ENCODE assay signal across 10 cellular contexts in the genomic region with DNA sequence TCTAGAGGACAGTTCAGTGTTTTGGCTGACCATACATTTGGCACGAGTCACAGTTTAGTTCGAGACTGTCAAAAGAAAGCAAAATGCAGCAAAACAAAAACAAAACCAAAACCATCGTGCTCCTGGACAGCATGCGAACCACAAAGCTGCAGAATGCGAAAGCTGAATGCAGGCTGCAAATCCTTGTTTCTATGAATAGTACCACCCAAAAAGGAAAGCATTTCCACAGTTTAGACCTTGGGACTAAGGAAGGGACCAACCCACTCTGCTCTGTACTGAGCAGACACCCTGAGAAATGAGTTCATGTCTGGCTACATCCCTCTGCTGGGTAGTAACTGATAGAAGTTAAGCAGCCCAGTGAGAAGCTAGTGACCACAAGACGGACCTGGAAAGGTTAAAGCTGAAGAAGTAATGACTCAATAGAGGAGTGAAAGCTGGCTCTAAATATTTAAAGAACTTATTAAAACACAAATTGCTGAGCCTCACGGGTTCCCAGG. TPM values are rescaled to one million over a fixed set of nuclear protein-coding genes. Genes with fewer than 3 reads are reported as not detected.
DNase-seq lines count a peak whose midpoint lies in the region; ATAC-seq, FAIRE-seq and TF ChIP-seq lines count a peak whose summit lies in the region.
"Had no signal": no experiment of that assay in that cellular context is flagged by ENCODE, and none has a peak within 500 bp of the region (broad histone marks: within the 10 kb centered on the region; RNA-seq: fewer than 3 reads in every experiment).

No MANE protein-coding gene starts in this region.

- CTCF ChIA-PET in activated CD4-positive, alpha-beta T cell treated with anti-CD3 and anti-CD28 coated beads, Interleukin-2, amount 10 ng/mL, durations not matched to agents 7 days and 5 days (lab: Charles Lee) = interaction anchor here (0.7 to 1.5 kb wide), 3 partner anchors 12 to 190 kb away, joined by 3 read pairs; no protein-coding TSS in a partner anchor

- H3K9me2 ChIP-seq in GM23338 (ENCODE audit: insufficient read depth) = no peaks in the 10 kb centered on the region

- H3K79me2 ChIP-seq in GM23338 (replicated peaks; ENCODE audit: insufficient read depth) = peaks cover 35% of the 10 kb centered on the region

- peak overlapping the region; percentile 63 to 68 for H3K27ac ChIP-seq in coronary artery
- H3K27ac ChIP-seq in temporal lobe (ENCODE audit: low read depth, low read length) = peak overlapping the region; percentile 1
- no peak overlapping the region for H3K27ac ChIP-seq in GM23338 (ENCODE audit: low read depth)

- H3K4me1 ChIP-seq in GM23338 (ENCODE audit: insufficient read depth) = peaks cover 17% of the 10 kb centered on the region

- H3K4me3 Mint-ChIP-seq in activated CD4-positive, alpha-beta T cell treated with anti-CD3 and anti-CD28 coated beads, Interleukin-2, amount 10 ng/mL, durations not matched to agents 7 days and 5 days = peak overlapping the region; percentile 40
- H3K4me3 Mint-ChIP-seq in GM23338 = no peak overlapping the region

- H3K9me3 Mint-ChIP-seq in activated CD4-positive, alpha-beta T cell treated with anti-CD3 and anti-CD28 coated beads, Interleukin-2, amount 10 ng/mL, durations not matched to agents 7 days and 5 days = peaks cover 10% of the 10 kb centered on the region
- H3K9me3 Mint-ChIP-seq in GM23338 = no peaks in the 10 kb centered on the region

- H3K36me3 ChIP-seq in GM23338 (ENCODE audit: insufficient read depth) = no peaks in the 10 kb centered on the region

- H3K4me3 ChIP-seq in coronary artery (peak overlapping the region; percentile 23), GM23338 (no peak overlapping the region)

- peak; percentile 24 for DNase-seq in activated CD4-positive, alpha-beta T cell treated with anti-CD3 and anti-CD28 coated beads, Interleukin-2, amount 10 ng/mL, durations not matched to agents 7 days and 5 days
- DNase-seq in activated CD4-positive, alpha-beta T cell treated with anti-CD3 and anti-CD28 coated beads for 4 hours = no peak
- no peak for DNase-seq in coronary artery (ENCODE audit: low spot score)
- no peak for DNase-seq in D721Med (ENCODE audit: insufficient read length, low spot score)
- DNase-seq in stimulated activated CD4-positive, alpha-beta T cell treated with anti-CD3 and anti-CD28 coated beads, Interleukin-12 subunit alpha, Interleukin-12 subunit beta, amount 100 ng/mL, for 4 hours = no peak
- DNase-seq in GM23338 (ENCODE audit: low spot score) = no peak
- DNase-seq: amygdala, NCI-H510A treated with DMSO at 0.1 percent for 48 hours had no signal

- H3K36me3 Mint-ChIP-seq in activated CD4-positive, alpha-beta T cell treated with anti-CD3 and anti-CD28 coated beads, Interleukin-2, amount 10 ng/mL, durations not matched to agents 7 days and 5 days (ENCODE audit: low read depth) = peaks cover 23% of the 10 kb centered on the region
- peaks cover under 1% of the 10 kb centered on the region for H3K36me3 Mint-ChIP-seq in GM23338 (ENCODE audit: low read depth)

- ATAC-seq in HG03175 (IDR thresholded peaks at IDR 0.05; ENCODE audit: unreplicated experiment) = peak; percentile 44
- no peak for ATAC-seq in GM23338

- no peaks in the 10 kb centered on the region for H3F3A ChIP-seq in GM23338 (replicated peaks; ENCODE audit: low read depth)

- H3K27me3 Mint-ChIP-seq in activated CD4-positive, alpha-beta T cell treated with anti-CD3 and anti-CD28 coated beads, Interleukin-2, amount 10 ng/mL, durations not matched to agents 7 days and 5 days = peaks cover under 1% of the 10 kb centered on the region
- peaks cover 20% of the 10 kb centered on the region for H3K27me3 Mint-ChIP-seq in GM23338 (ENCODE audit: insufficient read depth, low read depth, poor library complexity)

- no peaks in the 10 kb centered on the region for H4K20me1 ChIP-seq in GM23338 (replicated peaks; ENCODE audit: insufficient read depth)

- no peak for FAIRE-seq in D721Med (lab: Jason Lieb, UNC)

- H3K27me3 ChIP-seq in GM23338 (ENCODE audit: insufficient read depth) = peaks cover 24% of the 10 kb centered on the region

- TF ChIP-seq CTCF in coronary artery (IDR thresholded peaks at IDR 0.05) = no peak
- no peak for TF ChIP-seq CTCF in D721Med (IDR thresholded peaks at IDR 0.05; ENCODE audit: insufficient read depth, missing control alignments)
- no peak for TF ChIP-seq CTCF in GM23338 (conservative IDR thresholded peaks at IDR 0.05; ENCODE audit: low read depth in 2 of 2)

- no peak overlapping the region for H2AFZ ChIP-seq in GM23338

- H3K4me2 ChIP-seq in GM23338 = no peak overlapping the region

- POLR2A ChIA-PET in activated CD4-positive, alpha-beta T cell treated with anti-CD3 and anti-CD28 coated beads, Interleukin-2, amount 10 ng/mL, durations not matched to agents 7 days and 5 days (lab: Charles Lee) = interaction anchor here (0.5 to 0.6 kb wide), 3 partner anchors 9 to 1101 kb away, joined by 3 to 8 read pairs (median 4); no protein-coding TSS in a partner anchor

- peaks cover 70% of the 10 kb centered on the region for H3K4me1 Mint-ChIP-seq in activated CD4-positive, alpha-beta T cell treated with anti-CD3 and anti-CD28 coated beads, Interleukin-2, amount 10 ng/mL, durations not matched to agents 7 days and 5 days
- peaks cover 34% of the 10 kb centered on the region for H3K4me1 Mint-ChIP-seq in GM23338

- H3K27ac Mint-ChIP-seq in activated CD4-positive, alpha-beta T cell treated with anti-CD3 and anti-CD28 coated beads, Interleukin-2, amount 10 ng/mL, durations not matched to agents 7 days and 5 days = peak overlapping the region; percentile 27
- no peak overlapping the region for H3K27ac Mint-ChIP-seq in GM23338

TF ChIP-seq in GM23338, 12 proteins besides CTCF, POLR2A, EP300 and RAD21 (continues in another document):
- TF ChIP-seq ZNF331 (CRISPR knock-in tag; IDR thresholded peaks at IDR 0.05; ENCODE audit: low read depth) = no peak
- TF ChIP-seq, protein P1, sequence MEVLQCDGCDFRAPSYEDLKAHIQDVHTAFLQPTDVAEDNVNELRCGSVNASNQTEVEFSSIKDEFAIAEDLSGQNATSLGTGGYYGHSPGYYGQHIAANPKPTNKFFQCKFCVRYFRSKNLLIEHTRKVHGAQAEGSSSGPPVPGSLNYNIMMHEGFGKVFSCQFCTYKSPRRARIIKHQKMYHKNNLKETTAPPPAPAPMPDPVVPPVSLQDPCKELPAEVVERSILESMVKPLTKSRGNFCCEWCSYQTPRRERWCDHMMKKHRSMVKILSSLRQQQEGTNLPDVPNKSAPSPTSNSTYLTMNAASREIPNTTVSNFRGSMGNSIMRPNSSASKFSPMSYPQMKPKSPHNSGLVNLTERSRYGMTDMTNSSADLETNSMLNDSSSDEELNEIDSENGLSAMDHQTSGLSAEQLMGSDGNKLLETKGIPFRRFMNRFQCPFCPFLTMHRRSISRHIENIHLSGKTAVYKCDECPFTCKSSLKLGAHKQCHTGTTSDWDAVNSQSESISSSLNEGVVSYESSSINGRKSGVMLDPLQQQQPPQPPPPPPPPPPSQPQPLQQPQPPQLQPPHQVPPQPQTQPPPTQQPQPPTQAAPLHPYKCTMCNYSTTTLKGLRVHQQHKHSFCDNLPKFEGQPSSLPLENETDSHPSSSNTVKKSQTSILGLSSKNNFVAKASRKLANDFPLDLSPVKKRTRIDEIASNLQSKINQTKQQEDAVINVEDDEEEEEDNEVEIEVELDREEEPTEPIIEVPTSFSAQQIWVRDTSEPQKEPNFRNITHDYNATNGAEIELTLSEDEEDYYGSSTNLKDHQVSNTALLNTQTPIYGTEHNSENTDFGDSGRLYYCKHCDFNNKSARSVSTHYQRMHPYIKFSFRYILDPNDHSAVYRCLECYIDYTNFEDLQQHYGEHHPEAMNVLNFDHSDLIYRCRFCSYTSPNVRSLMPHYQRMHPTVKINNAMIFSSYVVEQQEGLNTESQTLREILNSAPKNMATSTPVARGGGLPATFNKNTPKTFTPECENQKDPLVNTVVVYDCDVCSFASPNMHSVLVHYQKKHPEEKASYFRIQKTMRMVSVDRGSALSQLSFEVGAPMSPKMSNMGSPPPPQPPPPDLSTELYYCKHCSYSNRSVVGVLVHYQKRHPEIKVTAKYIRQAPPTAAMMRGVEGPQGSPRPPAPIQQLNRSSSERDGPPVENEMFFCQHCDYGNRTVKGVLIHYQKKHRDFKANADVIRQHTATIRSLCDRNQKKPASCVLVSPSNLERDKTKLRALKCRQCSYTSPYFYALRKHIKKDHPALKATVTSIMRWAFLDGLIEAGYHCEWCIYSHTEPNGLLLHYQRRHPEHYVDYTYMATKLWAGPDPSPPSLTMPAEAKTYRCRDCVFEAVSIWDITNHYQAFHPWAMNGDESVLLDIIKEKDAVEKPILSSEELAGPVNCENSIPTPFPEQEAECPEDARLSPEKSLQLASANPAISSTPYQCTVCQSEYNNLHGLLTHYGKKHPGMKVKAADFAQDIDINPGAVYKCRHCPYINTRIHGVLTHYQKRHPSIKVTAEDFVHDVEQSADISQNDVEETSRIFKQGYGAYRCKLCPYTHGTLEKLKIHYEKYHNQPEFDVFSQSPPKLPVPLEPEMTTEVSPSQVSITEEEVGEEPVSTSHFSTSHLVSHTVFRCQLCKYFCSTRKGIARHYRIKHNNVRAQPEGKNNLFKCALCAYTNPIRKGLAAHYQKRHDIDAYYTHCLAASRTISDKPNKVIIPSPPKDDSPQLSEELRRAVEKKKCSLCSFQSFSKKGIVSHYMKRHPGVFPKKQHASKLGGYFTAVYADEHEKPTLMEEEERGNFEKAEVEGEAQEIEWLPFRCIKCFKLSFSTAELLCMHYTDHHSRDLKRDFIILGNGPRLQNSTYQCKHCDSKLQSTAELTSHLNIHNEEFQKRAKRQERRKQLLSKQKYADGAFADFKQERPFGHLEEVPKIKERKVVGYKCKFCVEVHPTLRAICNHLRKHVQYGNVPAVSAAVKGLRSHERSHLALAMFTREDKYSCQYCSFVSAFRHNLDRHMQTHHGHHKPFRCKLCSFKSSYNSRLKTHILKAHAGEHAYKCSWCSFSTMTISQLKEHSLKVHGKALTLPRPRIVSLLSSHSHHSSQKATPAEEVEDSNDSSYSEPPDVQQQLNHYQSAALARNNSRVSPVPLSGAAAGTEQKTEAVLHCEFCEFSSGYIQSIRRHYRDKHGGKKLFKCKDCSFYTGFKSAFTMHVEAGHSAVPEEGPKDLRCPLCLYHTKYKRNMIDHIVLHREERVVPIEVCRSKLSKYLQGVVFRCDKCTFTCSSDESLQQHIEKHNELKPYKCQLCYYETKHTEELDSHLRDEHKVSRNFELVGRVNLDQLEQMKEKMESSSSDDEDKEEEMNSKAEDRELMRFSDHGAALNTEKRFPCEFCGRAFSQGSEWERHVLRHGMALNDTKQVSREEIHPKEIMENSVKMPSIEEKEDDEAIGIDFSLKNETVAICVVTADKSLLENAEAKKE (CRISPR knock-in tag; IDR thresholded peaks at IDR 0.05) = no peak
- TF ChIP-seq NANOG (IDR thresholded peaks at IDR 0.05; ENCODE audit: borderline replicate concordance) = no peak

RNA-seq across cellular contexts. Expression of gene GCNT4, which starts 3.9 kb away (rescaled TPM):
- 1 to 10 TPM; 1.7 to 2.3 TPM for total RNA-seq in activated CD4-positive, alpha-beta T cell treated with anti-CD3 and anti-CD28 coated beads, Interleukin-2, amount 10 ng/mL, durations not matched to agents 7 days and 5 days
- 0.74 TPM for total RNA-seq in temporal lobe
- total RNA-seq in GM23338 (2014; rRNA removed; shearing (Covaris generic)) = 3.3 and 5.4 TPM in 2 replicates
- polyA plus RNA-seq in GM23338 (2016; fragmentation: Nextera tagmentation; extraction: Ambion mirVana) = 1.4 and 2.5 TPM in 2 replicates
